Comparison of ENCODE assay signal across 8 cellular contexts in the genomic region with DNA sequence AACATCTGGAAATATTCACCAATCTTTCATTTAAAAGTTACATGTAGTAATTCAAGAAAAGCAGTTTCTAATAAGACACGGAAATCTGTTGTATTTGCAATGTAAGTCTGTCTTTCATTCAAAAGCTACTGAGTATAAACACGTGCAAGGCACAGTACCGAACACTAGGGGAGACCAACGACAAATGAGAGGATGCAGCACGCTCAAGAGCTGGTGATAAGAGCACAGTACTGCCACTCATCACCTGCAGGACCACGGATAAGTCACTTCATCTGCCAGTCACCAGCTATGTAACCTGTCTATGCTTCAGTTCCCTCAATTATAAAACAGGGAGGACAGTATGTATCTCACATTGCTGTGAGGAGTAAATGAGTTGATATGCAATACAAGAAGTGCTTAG.
DNase-seq lines count a peak whose midpoint lies in the region; TF ChIP-seq lines count a peak whose summit lies in the region.

No MANE protein-coding gene starts in this region.

- intact Hi-C loops in A673 (cut with micrococcal nuclease; ENCODE audit: unreplicated experiment), result no loop called here
- intact Hi-C loops in transverse colon (cut with DNase I; ENCODE audit: low total_unique reads), result no loop called here

- TF ChIP-seq CTCF in A673 (conservative IDR thresholded peaks at IDR 0.05; ENCODE audit: low read depth, low read length) (peak; percentile 53), GM13977 (IDR thresholded peaks at IDR 0.05; ENCODE audit: extremely low read depth, insufficient read depth, missing control alignments) (peak; percentile 28), transverse colon (IDR thresholded peaks at IDR 0.05) (peak in 4 of 5 experiments; percentile 30 to 63 (median 34))

- CTCF ChIA-PET in A673 (lab: Charles Lee), result no interaction called here

- H3K27ac ChIP-seq in A673 (ENCODE audit: low read depth, low read length, poor library complexity, severe bottlenecking), result no peak overlapping the region
- no peak overlapping the region for H3K27ac ChIP-seq in iPS DF 6.9 (ENCODE audit: low read length)
- no peak overlapping the region for H3K27ac ChIP-seq in transverse colon

- H3K4me1 ChIP-seq in A673 (ENCODE audit: insufficient read depth, low read length, poor library complexity, severe bottlenecking), result peaks cover 7% of the 10 kb centered on the region
- H3K4me1 ChIP-seq in iPS DF 6.9 (ENCODE audit: control insufficient read depth, insufficient read depth, low read length), result no peaks in the 10 kb centered on the region
- no peaks in the 10 kb centered on the region for H3K4me1 ChIP-seq in transverse colon

- peak; percentile 41 for DNase-seq in A673 (ENCODE audit: low spot score)
- peak; percentile 6 for DNase-seq in GM13977 (ENCODE audit: low spot score)
- DNase-seq in NCI-H82 (lab: John Stamatoyannopoulos, UW), result peak; percentile 36
- DNase-seq in activated T-helper 1 cell treated with anti-CD3 and anti-CD28 coated beads, Interleukin-2, amount 50 U/mL, for 16 hours (ENCODE audit: low read depth in 1 of 2, low spot score in 1 of 2), result peak; percentile 9 to 11
- DNase-seq in iPS DF 6.9 (ENCODE audit: low read depth, low spot score), result peak; percentile 5
- peak; percentile 23 for DNase-seq in transverse colon
- DNase-seq in middle frontal gyrus (ENCODE audit: extremely low spot score, low spot score), result no peak
- DNase-seq in NCI-H1048 (lab: John Stamatoyannopoulos, UW), result no peak

- H3K4me3 ChIP-seq in A673 (ENCODE audit: low read depth, low read length, poor library complexity, severe bottlenecking), result no peak overlapping the region
- H3K4me3 ChIP-seq in iPS DF 6.9 (ENCODE audit: low read length), result no peak overlapping the region
- no peak overlapping the region for H3K4me3 ChIP-seq in transverse colon

- TF ChIP-seq POLR2A in transverse colon (IDR thresholded peaks at IDR 0.05), result no peak

- TF ChIP-seq EP300 in transverse colon (IDR thresholded peaks at IDR 0.05; ENCODE audit: low read depth), result no peak

- WGBS in iPS DF 6.9 (ENCODE audit: insufficient coverage, insufficient read length), result no CpG with 5 or more reads among the region's 6 CpGs
- WGBS in transverse colon (ENCODE audit: low coverage in 1 of 2), 2 donors, result 27 to 28% methylated on average over 4 to 6 of the region's 6 CpGs

- H3K36me3 ChIP-seq in A673 (ENCODE audit: insufficient read depth, low read length, poor library complexity, severe bottlenecking) (peaks cover 3% of the 10 kb centered on the region), iPS DF 6.9 (ENCODE audit: control insufficient read depth, insufficient read depth, low read length) (no peaks in the 10 kb centered on the region; the same call in 1 of the 2 replicates), transverse colon (peaks cover 0 to 26% (median 9%) of the 10 kb centered on the region in 4 donors)

- POLR2A ChIA-PET in A673 (lab: Charles Lee; ENCODE audit: low non-redundant PET), result no interaction called here

- H3K27me3 ChIP-seq in A673 (replicated peaks; ENCODE audit: insufficient read depth, low read depth, low read length, poor library complexity) (no peaks in the 10 kb centered on the region), iPS DF 6.9 (ENCODE audit: control insufficient read depth, insufficient read depth, low read length) (no peaks in the 10 kb centered on the region), transverse colon (no peaks in the 10 kb centered on the region)

- BruUV-seq in A673 (replicated peaks; lab: Mats Ljungman, UMichigan), result no TSS peak

- H3K9me3 ChIP-seq in A673 (ENCODE audit: low read depth, low read length, poor library complexity, severe bottlenecking), result no peaks in the 10 kb centered on the region
- H3K9me3 ChIP-seq in iPS DF 6.9 (ENCODE audit: control insufficient read depth, insufficient read depth, low read length), result no peaks in the 10 kb centered on the region
- no peaks in the 10 kb centered on the region for H3K9me3 ChIP-seq in transverse colon

- in situ Hi-C loops in GM13977 (cut with MboI; ENCODE audit: low pct_unique_long_range_greater_than_20kb, low sequenced_read_pairs, unreplicated experiment), result no loop called here
- in situ Hi-C loops in transverse colon (cut with MboI; ENCODE audit: low pct_ligation_motif_present in 1 of 4, low pct_unique_long_range_greater_than_20kb in 1 of 4, low sequenced_read_pairs in 3 of 4), result no loop called here

Comparison
In these comparisons a context has a peak if more than half of its experiments do, and no peak if none do; other contexts are left out.
1. DNase-seq: peak in A673 (single experiment), GM13977 (single experiment), NCI-H82 (single experiment), activated T-helper 1 cell treated with anti-CD3 and anti-CD28 coated beads, Interleukin-2, amount 50 U/mL, for 16 hours (2 of 2), iPS DF 6.9 (single experiment) and transverse colon (single experiment); none in middle frontal gyrus (single experiment) and NCI-H1048 (single experiment).
2. Peak in every context shown above with its lines, with median percentiles within 50 percentile points of each other: CTCF ChIP-seq.